Comparison of ENCODE assay signal across 9 cellular contexts in genomic region chr1:184050631-184051030, GRCh38. TPM values are rescaled to one million over a fixed set of nuclear protein-coding genes. Genes with fewer than 3 reads are reported as not detected.
DNase-seq lines count a peak whose midpoint lies in the region; ATAC-seq and TF ChIP-seq lines count a peak whose summit lies in the region.
"Had no signal": no experiment of that assay in that cellular context is flagged by ENCODE, and none has a peak within 500 bp of the region (broad histone marks: within the 10 kb centered on the region; RNA-seq: fewer than 3 reads in every experiment).

No MANE protein-coding gene starts in this region.

- no peaks in the 10 kb centered on the region for H3K9me3 ChIP-seq in CD4-positive, CD25-positive, alpha-beta regulatory T cell (ENCODE audit: control insufficient read depth in 2 of 2, low read length in 2 of 2)
- H3K9me3 ChIP-seq: mucosa of descending colon had no signal

- H3K36me3 Mint-ChIP-seq in CD4-positive, CD25-positive, alpha-beta regulatory T cell: peaks cover 11% of the 10 kb centered on the region
- peaks cover 20% of the 10 kb centered on the region for H3K36me3 Mint-ChIP-seq in dendritic cell treated with granulocyte-macrophage colony-stimulating factor and Interleukin-4, amounts not matched to agents 40 ng/mL and 50 ng/mL, for 4 days (ENCODE audit: low read depth)
- H3K36me3 Mint-ChIP-seq in nephron progenitor cell (ENCODE audit: low read depth): peaks cover 26% of the 10 kb centered on the region

- TF ChIP-seq CTCF in LNCaP clone FGC (IDR thresholded peaks at IDR 0.05; ENCODE audit: control insufficient read depth, extremely low read depth, insufficient read depth) (no peak), nephron progenitor cell (IDR thresholded peaks at IDR 0.05) (no peak)

- no peak overlapping the region for H3K27ac ChIP-seq in CD4-positive, CD25-positive, alpha-beta regulatory T cell (ENCODE audit: insufficient read depth, low read length, poor library complexity, severe bottlenecking)

- intact Hi-C loops in dendritic cell treated with granulocyte-macrophage colony-stimulating factor and Interleukin-4, amounts not matched to agents 40 ng/mL and 50 ng/mL, for 4 days (cut with micrococcal nuclease): loop anchor here (5.0 kb wide), 1 partner anchor 118 kb away; no protein-coding TSS in a partner anchor

- H3K9me3 Mint-ChIP-seq in CD4-positive, CD25-positive, alpha-beta regulatory T cell: no peaks in the 10 kb centered on the region
- H3K9me3 Mint-ChIP-seq in dendritic cell treated with granulocyte-macrophage colony-stimulating factor and Interleukin-4, amounts not matched to agents 40 ng/mL and 50 ng/mL, for 4 days: peaks cover 11% of the 10 kb centered on the region
- H3K9me3 Mint-ChIP-seq in nephron progenitor cell: peaks cover 28% of the 10 kb centered on the region

- peak overlapping the region; percentile 92 to 99 (median 96) for H3K4me3 Mint-ChIP-seq in CD4-positive, CD25-positive, alpha-beta regulatory T cell
- no peak overlapping the region for H3K4me3 Mint-ChIP-seq in dendritic cell treated with granulocyte-macrophage colony-stimulating factor and Interleukin-4, amounts not matched to agents 40 ng/mL and 50 ng/mL, for 4 days
- peak overlapping the region; percentile 98 for H3K4me3 Mint-ChIP-seq in nephron progenitor cell

- peaks cover 26% of the 10 kb centered on the region for H3K4me1 ChIP-seq in CD4-positive, CD25-positive, alpha-beta regulatory T cell (ENCODE audit: control insufficient read depth, insufficient read depth, low read length, poor library complexity, severe bottlenecking)

- ATAC-seq in CD4-positive, CD25-positive, alpha-beta regulatory T cell (ENCODE audit: low read depth in 2 of 2): no peak
- ATAC-seq in GM21381 (IDR thresholded peaks at IDR 0.05; ENCODE audit: unreplicated experiment) (no peak), GM18907 (IDR thresholded peaks at IDR 0.05; ENCODE audit: unreplicated experiment) (no peak), GM18520 (IDR thresholded peaks at IDR 0.05; ENCODE audit: unreplicated experiment) (no peak)

- H3K27me3 Mint-ChIP-seq in CD4-positive, CD25-positive, alpha-beta regulatory T cell: peaks cover 47% of the 10 kb centered on the region
- H3K27me3 Mint-ChIP-seq in dendritic cell treated with granulocyte-macrophage colony-stimulating factor and Interleukin-4, amounts not matched to agents 40 ng/mL and 50 ng/mL, for 4 days: peaks cover 31% of the 10 kb centered on the region
- peaks cover 4% of the 10 kb centered on the region for H3K27me3 Mint-ChIP-seq in nephron progenitor cell (ENCODE audit: low read depth, poor library complexity)

- H3K4me3 ChIP-seq in CD4-positive, CD25-positive, alpha-beta regulatory T cell (ENCODE audit: low read depth, low read length): peak overlapping the region; percentile 89
- peak overlapping the region; percentile 68 for H3K4me3 ChIP-seq in LNCaP clone FGC (ENCODE audit: low read depth, low read length)

- H3K27ac Mint-ChIP-seq in CD4-positive, CD25-positive, alpha-beta regulatory T cell: peak overlapping the region in 2 of 3 donors; percentile 89 to 98
- H3K27ac Mint-ChIP-seq in dendritic cell treated with granulocyte-macrophage colony-stimulating factor and Interleukin-4, amounts not matched to agents 40 ng/mL and 50 ng/mL, for 4 days: peak overlapping the region; percentile 90
- peak overlapping the region; percentile 97 for H3K27ac Mint-ChIP-seq in nephron progenitor cell

- peaks cover 5% of the 10 kb centered on the region for H3K27me3 ChIP-seq in CD4-positive, CD25-positive, alpha-beta regulatory T cell (ENCODE audit: control insufficient read depth, insufficient read depth, low read length)

- H3K4me1 Mint-ChIP-seq in CD4-positive, CD25-positive, alpha-beta regulatory T cell: peaks cover 24 to 46% (median 35%) of the 10 kb centered on the region in 4 donors
- peaks cover 21% of the 10 kb centered on the region for H3K4me1 Mint-ChIP-seq in dendritic cell treated with granulocyte-macrophage colony-stimulating factor and Interleukin-4, amounts not matched to agents 40 ng/mL and 50 ng/mL, for 4 days (ENCODE audit: low read depth)
- H3K4me1 Mint-ChIP-seq in nephron progenitor cell: peaks cover 38% of the 10 kb centered on the region

- peaks cover 8% of the 10 kb centered on the region for H3K36me3 ChIP-seq in CD4-positive, CD25-positive, alpha-beta regulatory T cell (ENCODE audit: control insufficient read depth, insufficient read depth, low read length)

- DNase-seq in CD4-positive, CD25-positive, alpha-beta regulatory T cell: peak in 1 of 3 donors; percentile 7
- DNase-seq in LNCaP clone FGC (ENCODE audit: low read depth): no peak
- DNase-seq in nephron progenitor cell: no peak
- no peak for DNase-seq in activated gamma-delta T cell treated with Interleukin-2 at 50 U/mL for 16 hours
- DNase-seq: mucosa of descending colon had no signal

RNA-seq across cellular contexts. Expression of gene TSEN15, which starts 0.9 kb away (rescaled TPM):
- 24.0 TPM for total RNA-seq in CD4-positive, CD25-positive, alpha-beta regulatory T cell
- polyA plus RNA-seq in CD4-positive, CD25-positive, alpha-beta regulatory T cell: 10 to 100 TPM; 46.6 to 65.3 (median 55.6) TPM

RNA-seq across cellular contexts. Expression of gene COLGALT2, which starts 13.1 kb away (rescaled TPM):
- total RNA-seq in CD4-positive, CD25-positive, alpha-beta regulatory T cell: 0.39 TPM
- polyA plus RNA-seq in CD4-positive, CD25-positive, alpha-beta regulatory T cell: under 1 TPM in 1 of 4 donors, not detected in 3; 0.40 TPM
